1 cellular context compared by ENCODE assay signal in genomic region chr9:117927354-117927753, GRCh38.
TF ChIP-seq lines count a peak whose summit lies in the region.

No MANE protein-coding gene starts in this region.

TF ChIP-seq in SK-N-SH treated with all-trans-retinoic acid at 6 μM for 48 hours, 23 proteins besides CTCF, POLR2A, EP300 and RAD21 (continued from another document):
- no peak for TF ChIP-seq CSRNP3 (CRISPR knock-in tag; IDR thresholded peaks at IDR 0.05)
- no peak for TF ChIP-seq CSDC2 (CRISPR knock-in tag; IDR thresholded peaks at IDR 0.05)
- TF ChIP-seq TOX (CRISPR knock-in tag; IDR thresholded peaks at IDR 0.05; ENCODE audit: borderline replicate concordance), result no peak
- TF ChIP-seq ZNF565 (CRISPR knock-in tag; conservative IDR thresholded peaks at IDR 0.05; ENCODE audit: low read depth), result no peak
- TF ChIP-seq ISL1 (CRISPR knock-in tag; IDR thresholded peaks at IDR 0.05), result no peak
